Comparison of ENCODE assay signal across 27 cellular contexts in genomic region chr7:92360387-92360786, GRCh38.
DNase-seq lines count a peak whose midpoint lies in the region; ATAC-seq, FAIRE-seq and TF ChIP-seq lines count a peak whose summit lies in the region.
"Had no signal": no experiment of that assay in that cellular context is flagged by ENCODE, and none has a peak within 500 bp of the region (broad histone marks: within the 10 kb centered on the region; RNA-seq: fewer than 3 reads in every experiment).

No MANE protein-coding gene starts in this region.

- peak; percentile 12 for ATAC-seq in activated CD4-positive, alpha-beta T cell treated with anti-CD3 and anti-CD28 coated beads for 36 hours
- ATAC-seq in SK-N-SH treated with all-trans-retinoic acid at 6 μM for 48 hours (peak; percentile 18; the same call in 2 of the 3 replicates), HG02885 (IDR thresholded peaks at IDR 0.05; ENCODE audit: poor library complexity, unreplicated experiment) (no peak)
- ATAC-seq: activated CD8-positive, alpha-beta T cell treated with anti-CD3 and anti-CD28 coated beads for 36 hours; GM12878; upper lobe of right lung had no signal

- CTCF ChIA-PET in activated CD4-positive, alpha-beta T cell treated with anti-CD3 and anti-CD28 coated beads for 36 hours (lab: Charles Lee): interaction anchor here (1.3 kb wide), 1 partner anchor 7 kb away, joined by 3 read pairs; no protein-coding TSS in a partner anchor

- H3K36me3 Mint-ChIP-seq in activated CD4-positive, alpha-beta T cell treated with anti-CD3 and anti-CD28 coated beads for 36 hours (ENCODE audit: low read depth): peaks cover 38% of the 10 kb centered on the region
- H3K36me3 Mint-ChIP-seq in activated CD4-positive, alpha-beta T cell treated with anti-CD3 and anti-CD28 coated beads, Interleukin-2, amount 10 ng/mL, durations not matched to agents 24 days and 14 days (ENCODE audit: low read depth): peaks cover 27% of the 10 kb centered on the region

- H3K4me1 Mint-ChIP-seq in activated CD4-positive, alpha-beta T cell treated with anti-CD3 and anti-CD28 coated beads for 36 hours: peaks cover 2% of the 10 kb centered on the region
- H3K4me1 Mint-ChIP-seq in activated CD4-positive, alpha-beta T cell treated with anti-CD3 and anti-CD28 coated beads, Interleukin-2, amount 10 ng/mL, durations not matched to agents 24 days and 14 days: peaks cover 3% of the 10 kb centered on the region
- H3K4me1 Mint-ChIP-seq: activated naive CD4-positive, alpha-beta T cell treated with anti-CD3 and anti-CD28 coated beads, Interleukin-2, amount 50 U/mL, for 24 hours had no signal

- POLR2A ChIA-PET in activated CD4-positive, alpha-beta T cell treated with anti-CD3 and anti-CD28 coated beads for 36 hours (lab: Charles Lee): interaction anchor here (0.6 kb wide), 1 partner anchor 27 kb away, joined by 3 read pairs; no protein-coding TSS in a partner anchor

- H3K27ac Mint-ChIP-seq in activated CD4-positive, alpha-beta T cell treated with anti-CD3 and anti-CD28 coated beads for 36 hours: no peak overlapping the region
- no peak overlapping the region for H3K27ac Mint-ChIP-seq in activated CD4-positive, alpha-beta T cell treated with anti-CD3 and anti-CD28 coated beads, Interleukin-2, amount 10 ng/mL, durations not matched to agents 24 days and 14 days
- H3K27ac Mint-ChIP-seq: activated CD8-positive, alpha-beta T cell treated with anti-CD3 and anti-CD28 coated beads for 36 hours; activated naive CD4-positive, alpha-beta T cell treated with anti-CD3 and anti-CD28 coated beads, Interleukin-2, amount 50 U/mL, for 24 hours had no signal

- H3K27me3 Mint-ChIP-seq in activated CD4-positive, alpha-beta T cell treated with anti-CD3 and anti-CD28 coated beads for 36 hours: no peaks in the 10 kb centered on the region
- no peaks in the 10 kb centered on the region for H3K27me3 Mint-ChIP-seq in activated CD4-positive, alpha-beta T cell treated with anti-CD3 and anti-CD28 coated beads, Interleukin-2, amount 10 ng/mL, durations not matched to agents 24 days and 14 days
- H3K27me3 Mint-ChIP-seq: activated CD8-positive, alpha-beta T cell treated with anti-CD3 and anti-CD28 coated beads for 36 hours; activated naive CD4-positive, alpha-beta T cell treated with anti-CD3 and anti-CD28 coated beads, Interleukin-2, amount 50 U/mL, for 24 hours had no signal

- FAIRE-seq in GM19239 (lab: Jason Lieb, UNC): no peak
- FAIRE-seq: keratinocyte, small intestine had no signal

- no peaks in the 10 kb centered on the region for H3K9me3 Mint-ChIP-seq in activated CD4-positive, alpha-beta T cell treated with anti-CD3 and anti-CD28 coated beads for 36 hours (ENCODE audit: low read depth)
- H3K9me3 Mint-ChIP-seq in activated CD4-positive, alpha-beta T cell treated with anti-CD3 and anti-CD28 coated beads, Interleukin-2, amount 10 ng/mL, durations not matched to agents 24 days and 14 days: no peaks in the 10 kb centered on the region
- H3K9me3 Mint-ChIP-seq: activated CD8-positive, alpha-beta T cell treated with anti-CD3 and anti-CD28 coated beads for 36 hours; activated naive CD4-positive, alpha-beta T cell treated with anti-CD3 and anti-CD28 coated beads, Interleukin-2, amount 50 U/mL, for 24 hours had no signal

- DNase-seq in activated CD4-positive, alpha-beta T cell treated with anti-CD3 and anti-CD28 coated beads for 36 hours: no peak
- no peak for DNase-seq in activated CD4-positive, alpha-beta T cell treated with anti-CD3 and anti-CD28 coated beads, Interleukin-2, amount 10 ng/mL, durations not matched to agents 24 days and 14 days
- DNase-seq in fibroblast of peridontal ligament (ENCODE audit: extremely low read depth) (peak; percentile 33), EL (no peak), GM19239 (ENCODE audit: insufficient read length, low spot score) (no peak)
- no peak for DNase-seq in activated CD4-positive, CD25-positive, alpha-beta regulatory T cell treated with anti-CD3 and anti-CD28 coated beads, Interleukin-2, amount 50 U/mL, for 72 hours
- DNase-seq: activated CD4-positive, alpha-beta T cell treated with anti-CD3 and anti-CD28 coated beads for 1 hour; activated CD8-positive, alpha-beta memory T cell treated with anti-CD3 and anti-CD28 coated beads, Interleukin-2, amount 50 U/mL, for 48 hours; activated CD8-positive, alpha-beta T cell treated with anti-CD3 and anti-CD28 coated beads for 36 hours; anterior cingulate cortex; Calu3; colonic mucosa; effector CD8-positive, alpha-beta T cell; HCEC 1CT; NCI-H1417 treated with DMSO at 0.1 percent for 48 hours; NCI-H2029 treated with DMSO at 0.1 percent for 48 hours; NCI-H526; NK-92 treated with Interleukin-12 subunit alpha and Interleukin-12 subunit beta, amount 100 ng/mL, for 24 hours; Right ventricle myocardium superior; small intestine; stimulated activated naive CD4-positive, alpha-beta T cell; upper lobe of right lung had no signal

- no peak overlapping the region for H3K4me3 Mint-ChIP-seq in activated CD4-positive, alpha-beta T cell treated with anti-CD3 and anti-CD28 coated beads for 36 hours
- H3K4me3 Mint-ChIP-seq in activated CD4-positive, alpha-beta T cell treated with anti-CD3 and anti-CD28 coated beads, Interleukin-2, amount 10 ng/mL, durations not matched to agents 24 days and 14 days: no peak overlapping the region
- H3K4me3 Mint-ChIP-seq: activated CD8-positive, alpha-beta T cell treated with anti-CD3 and anti-CD28 coated beads for 36 hours; activated naive CD4-positive, alpha-beta T cell treated with anti-CD3 and anti-CD28 coated beads, Interleukin-2, amount 50 U/mL, for 24 hours had no signal

- intact Hi-C loops in activated CD4-positive, alpha-beta T cell treated with anti-CD3 and anti-CD28 coated beads for 36 hours (cut with DNase I, micrococcal nuclease): no loop called here
- intact Hi-C loops in activated CD4-positive, alpha-beta T cell treated with anti-CD3 and anti-CD28 coated beads, Interleukin-2, amount 10 ng/mL, durations not matched to agents 24 days and 14 days (cut with micrococcal nuclease): no loop called here

TF ChIP-seq in SK-N-SH treated with all-trans-retinoic acid at 6 μM for 48 hours, 23 proteins besides CTCF, POLR2A, EP300 and RAD21:
- TF ChIP-seq GLIS3 (CRISPR knock-in tag; IDR thresholded peaks at IDR 0.05) (no peak), PPARA (CRISPR knock-in tag; IDR thresholded peaks at IDR 0.05; ENCODE audit: borderline replicate concordance) (no peak), BACH2 (CRISPR knock-in tag; IDR thresholded peaks at IDR 0.05; ENCODE audit: borderline replicate concordance) (no peak)
- TF ChIP-seq, protein P1, sequence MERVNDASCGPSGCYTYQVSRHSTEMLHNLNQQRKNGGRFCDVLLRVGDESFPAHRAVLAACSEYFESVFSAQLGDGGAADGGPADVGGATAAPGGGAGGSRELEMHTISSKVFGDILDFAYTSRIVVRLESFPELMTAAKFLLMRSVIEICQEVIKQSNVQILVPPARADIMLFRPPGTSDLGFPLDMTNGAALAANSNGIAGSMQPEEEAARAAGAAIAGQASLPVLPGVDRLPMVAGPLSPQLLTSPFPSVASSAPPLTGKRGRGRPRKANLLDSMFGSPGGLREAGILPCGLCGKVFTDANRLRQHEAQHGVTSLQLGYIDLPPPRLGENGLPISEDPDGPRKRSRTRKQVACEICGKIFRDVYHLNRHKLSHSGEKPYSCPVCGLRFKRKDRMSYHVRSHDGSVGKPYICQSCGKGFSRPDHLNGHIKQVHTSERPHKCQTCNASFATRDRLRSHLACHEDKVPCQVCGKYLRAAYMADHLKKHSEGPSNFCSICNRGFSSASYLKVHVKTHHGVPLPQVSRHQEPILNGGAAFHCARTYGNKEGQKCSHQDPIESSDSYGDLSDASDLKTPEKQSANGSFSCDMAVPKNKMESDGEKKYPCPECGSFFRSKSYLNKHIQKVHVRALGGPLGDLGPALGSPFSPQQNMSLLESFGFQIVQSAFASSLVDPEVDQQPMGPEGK (CRISPR knock-in tag; IDR thresholded peaks at IDR 0.05; ENCODE audit: borderline replicate concordance): no peak
